ENCODE assay signal across 1 cellular context in the genomic region with DNA sequence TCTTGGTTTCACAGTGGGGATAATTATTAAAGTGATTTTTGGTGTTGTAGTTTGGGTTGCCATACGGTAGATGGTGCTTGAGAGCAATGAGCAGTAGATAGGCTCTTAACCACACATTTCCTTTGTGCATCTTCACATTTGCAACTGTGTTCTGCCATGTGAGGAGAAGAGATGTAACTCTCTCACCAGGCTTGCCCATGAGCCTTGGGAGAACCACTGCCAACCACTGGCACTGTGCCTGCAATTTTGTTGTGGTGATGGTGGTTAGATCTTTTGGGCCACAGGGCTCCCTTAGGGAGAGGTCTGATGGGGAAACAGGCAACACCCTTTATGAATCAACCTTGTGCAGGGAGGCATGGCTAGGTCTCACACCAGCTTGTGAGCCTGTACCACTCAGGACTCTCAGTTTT.
TF ChIP-seq lines count a peak whose summit lies in the region.

No MANE protein-coding gene starts in this region.

TF ChIP-seq in H1, 55 proteins besides CTCF, POLR2A, EP300 and RAD21 (continued from another document):
- no peak for TF ChIP-seq HDAC2 (IDR thresholded peaks at IDR 0.05; ENCODE audit: borderline replicate concordance in 1 of 2, low read depth in 2 of 2, low read length in 2 of 2)
- no peak for TF ChIP-seq KDM5A (IDR thresholded peaks at IDR 0.05; ENCODE audit: low read length)
- no peak for TF ChIP-seq CBX8 (IDR thresholded peaks at IDR 0.05; ENCODE audit: borderline replicate concordance, low read depth, low read length)
- TF ChIP-seq GABPA (IDR thresholded peaks at IDR 0.05; ENCODE audit: borderline replicate concordance, insufficient read depth, low read length), result no peak
- no peak for TF ChIP-seq SIRT6 (IDR thresholded peaks at IDR 0.05; ENCODE audit: low read length)
- TF ChIP-seq TCF12 (IDR thresholded peaks at IDR 0.05; ENCODE audit: low read depth, low read length), result no peak
- TF ChIP-seq SP2 (IDR thresholded peaks at IDR 0.05; ENCODE audit: low read length), result no peak
- TF ChIP-seq RXRA (IDR thresholded peaks at IDR 0.05; ENCODE audit: insufficient read depth, low read depth, low read length), result no peak
- no peak for TF ChIP-seq EZH2 (IDR thresholded peaks at IDR 0.05; ENCODE audit: low read depth, low read length, severe bottlenecking)
- TF ChIP-seq CHD1 (IDR thresholded peaks at IDR 0.05; ENCODE audit: low read depth, low read length), result no peak
- no peak for TF ChIP-seq SUZ12 (IDR thresholded peaks at IDR 0.05; ENCODE audit: low read length)
